ENCODE assay signal across 1 cellular context in the genomic region with DNA sequence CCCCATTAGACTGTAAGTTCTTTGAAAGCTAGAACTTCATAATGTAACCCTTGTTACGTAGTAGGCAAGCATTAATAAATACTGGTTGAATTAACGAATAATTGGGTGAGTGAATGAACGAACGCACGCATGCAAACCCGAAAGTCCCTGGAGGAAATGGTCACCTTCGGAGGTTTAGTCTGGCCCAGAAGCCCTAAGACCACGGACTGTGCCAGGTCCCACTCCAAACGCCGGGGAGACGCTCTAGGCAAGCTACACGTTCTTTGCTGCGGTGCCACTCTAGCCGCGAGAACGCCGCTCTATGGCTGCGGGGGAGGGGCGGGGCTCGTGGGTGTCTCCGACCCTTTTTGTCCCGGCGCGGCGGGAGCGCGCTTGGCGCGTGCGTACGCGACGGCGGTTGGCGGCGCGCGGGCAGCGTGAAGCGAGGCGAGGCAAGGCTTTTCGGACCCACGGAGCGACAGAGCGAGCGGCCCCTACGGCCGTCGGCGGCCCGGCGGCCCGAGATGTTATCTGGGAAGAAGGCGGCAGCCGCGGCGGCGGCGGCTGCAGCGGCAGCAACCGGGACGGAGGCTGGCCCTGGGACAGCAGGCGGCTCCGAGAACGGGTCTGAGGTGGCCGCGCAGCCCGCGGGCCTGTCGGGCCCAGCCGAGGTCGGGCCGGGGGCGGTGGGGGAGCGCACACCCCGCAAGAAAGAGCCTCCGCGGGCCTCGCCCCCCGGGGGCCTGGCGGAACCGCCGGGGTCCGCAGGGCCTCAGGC.
TF ChIP-seq lines count a peak whose summit lies in the region.

Gene KDM1A (plus strand): TSS at position 375 of the 757 bp plus-strand sequence. CDS start 129 bp downstream, at position 504.

TF ChIP-seq in K562, 482 proteins besides CTCF, POLR2A, EP300 and RAD21 (continued from another document and continues in another):
- TF ChIP-seq, protein P1, sequence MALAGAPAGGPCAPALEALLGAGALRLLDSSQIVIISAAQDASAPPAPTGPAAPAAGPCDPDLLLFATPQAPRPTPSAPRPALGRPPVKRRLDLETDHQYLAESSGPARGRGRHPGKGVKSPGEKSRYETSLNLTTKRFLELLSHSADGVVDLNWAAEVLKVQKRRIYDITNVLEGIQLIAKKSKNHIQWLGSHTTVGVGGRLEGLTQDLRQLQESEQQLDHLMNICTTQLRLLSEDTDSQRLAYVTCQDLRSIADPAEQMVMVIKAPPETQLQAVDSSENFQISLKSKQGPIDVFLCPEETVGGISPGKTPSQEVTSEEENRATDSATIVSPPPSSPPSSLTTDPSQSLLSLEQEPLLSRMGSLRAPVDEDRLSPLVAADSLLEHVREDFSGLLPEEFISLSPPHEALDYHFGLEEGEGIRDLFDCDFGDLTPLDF (CRISPR knock-in tag; IDR thresholded peaks at IDR 0.05) = peak; percentile 95
- TF ChIP-seq ZNF507 (tag; conservative IDR thresholded peaks at IDR 0.05) = no peak
- TF ChIP-seq POLR2G (IDR thresholded peaks at IDR 0.05; ENCODE audit: low read depth, low read length) = peak; percentile 96
- TF ChIP-seq KAT7 (CRISPR knock-in tag; IDR thresholded peaks at IDR 0.05; ENCODE audit: borderline replicate concordance) = peak; percentile 97; the same call in 1 of the 2 replicates
- TF ChIP-seq SP1 (CRISPR knock-in tag; IDR thresholded peaks at IDR 0.05) = peak; percentile 96
- 0 out of 2 replicates have a peak, but pooled peaks have one; percentile 1 for TF ChIP-seq MAFK (IDR thresholded peaks at IDR 0.05; ENCODE audit: low read length)
- TF ChIP-seq ZNF583 (CRISPR knock-in tag; IDR thresholded peaks at IDR 0.05) = 0 out of 2 replicates have a peak, but pooled peaks have one; percentile 35
- TF ChIP-seq BMI1 (IDR thresholded peaks at IDR 0.05; ENCODE audit: low read length) = 0 out of 2 replicates have a peak, but pooled peaks have one; percentile 47
- TF ChIP-seq E2F3 (CRISPR knock-in tag; IDR thresholded peaks at IDR 0.05) = 0 out of 2 replicates have a peak, but pooled peaks have one; percentile 78
- peak; percentile 81 for TF ChIP-seq BCOR (IDR thresholded peaks at IDR 0.05)
- TF ChIP-seq CLOCK (CRISPR knock-in tag; IDR thresholded peaks at IDR 0.05; ENCODE audit: borderline replicate concordance) = no peak
- peak; percentile 51; the same call in 1 of the 2 replicates for TF ChIP-seq ZNF668 (CRISPR knock-in tag; IDR thresholded peaks at IDR 0.05)
- 0 out of 4 replicates have a peak, but pooled peaks of 1 of the 2 experiments have one; percentile 52 for TF ChIP-seq CSDE1 (IDR thresholded peaks at IDR 0.05)
- TF ChIP-seq NFATC3 (IDR thresholded peaks at IDR 0.05) = 0 out of 2 replicates have a peak, but pooled peaks have one; percentile 38
- no peak for TF ChIP-seq U2AF2 (optimal IDR thresholded peaks at IDR 0.05; ENCODE audit: low read depth, low read length)
- peak; percentile 43; the same call in 1 of the 2 replicates for TF ChIP-seq MTA2 (IDR thresholded peaks at IDR 0.05; ENCODE audit: low read depth)
- TF ChIP-seq, protein P2, sequence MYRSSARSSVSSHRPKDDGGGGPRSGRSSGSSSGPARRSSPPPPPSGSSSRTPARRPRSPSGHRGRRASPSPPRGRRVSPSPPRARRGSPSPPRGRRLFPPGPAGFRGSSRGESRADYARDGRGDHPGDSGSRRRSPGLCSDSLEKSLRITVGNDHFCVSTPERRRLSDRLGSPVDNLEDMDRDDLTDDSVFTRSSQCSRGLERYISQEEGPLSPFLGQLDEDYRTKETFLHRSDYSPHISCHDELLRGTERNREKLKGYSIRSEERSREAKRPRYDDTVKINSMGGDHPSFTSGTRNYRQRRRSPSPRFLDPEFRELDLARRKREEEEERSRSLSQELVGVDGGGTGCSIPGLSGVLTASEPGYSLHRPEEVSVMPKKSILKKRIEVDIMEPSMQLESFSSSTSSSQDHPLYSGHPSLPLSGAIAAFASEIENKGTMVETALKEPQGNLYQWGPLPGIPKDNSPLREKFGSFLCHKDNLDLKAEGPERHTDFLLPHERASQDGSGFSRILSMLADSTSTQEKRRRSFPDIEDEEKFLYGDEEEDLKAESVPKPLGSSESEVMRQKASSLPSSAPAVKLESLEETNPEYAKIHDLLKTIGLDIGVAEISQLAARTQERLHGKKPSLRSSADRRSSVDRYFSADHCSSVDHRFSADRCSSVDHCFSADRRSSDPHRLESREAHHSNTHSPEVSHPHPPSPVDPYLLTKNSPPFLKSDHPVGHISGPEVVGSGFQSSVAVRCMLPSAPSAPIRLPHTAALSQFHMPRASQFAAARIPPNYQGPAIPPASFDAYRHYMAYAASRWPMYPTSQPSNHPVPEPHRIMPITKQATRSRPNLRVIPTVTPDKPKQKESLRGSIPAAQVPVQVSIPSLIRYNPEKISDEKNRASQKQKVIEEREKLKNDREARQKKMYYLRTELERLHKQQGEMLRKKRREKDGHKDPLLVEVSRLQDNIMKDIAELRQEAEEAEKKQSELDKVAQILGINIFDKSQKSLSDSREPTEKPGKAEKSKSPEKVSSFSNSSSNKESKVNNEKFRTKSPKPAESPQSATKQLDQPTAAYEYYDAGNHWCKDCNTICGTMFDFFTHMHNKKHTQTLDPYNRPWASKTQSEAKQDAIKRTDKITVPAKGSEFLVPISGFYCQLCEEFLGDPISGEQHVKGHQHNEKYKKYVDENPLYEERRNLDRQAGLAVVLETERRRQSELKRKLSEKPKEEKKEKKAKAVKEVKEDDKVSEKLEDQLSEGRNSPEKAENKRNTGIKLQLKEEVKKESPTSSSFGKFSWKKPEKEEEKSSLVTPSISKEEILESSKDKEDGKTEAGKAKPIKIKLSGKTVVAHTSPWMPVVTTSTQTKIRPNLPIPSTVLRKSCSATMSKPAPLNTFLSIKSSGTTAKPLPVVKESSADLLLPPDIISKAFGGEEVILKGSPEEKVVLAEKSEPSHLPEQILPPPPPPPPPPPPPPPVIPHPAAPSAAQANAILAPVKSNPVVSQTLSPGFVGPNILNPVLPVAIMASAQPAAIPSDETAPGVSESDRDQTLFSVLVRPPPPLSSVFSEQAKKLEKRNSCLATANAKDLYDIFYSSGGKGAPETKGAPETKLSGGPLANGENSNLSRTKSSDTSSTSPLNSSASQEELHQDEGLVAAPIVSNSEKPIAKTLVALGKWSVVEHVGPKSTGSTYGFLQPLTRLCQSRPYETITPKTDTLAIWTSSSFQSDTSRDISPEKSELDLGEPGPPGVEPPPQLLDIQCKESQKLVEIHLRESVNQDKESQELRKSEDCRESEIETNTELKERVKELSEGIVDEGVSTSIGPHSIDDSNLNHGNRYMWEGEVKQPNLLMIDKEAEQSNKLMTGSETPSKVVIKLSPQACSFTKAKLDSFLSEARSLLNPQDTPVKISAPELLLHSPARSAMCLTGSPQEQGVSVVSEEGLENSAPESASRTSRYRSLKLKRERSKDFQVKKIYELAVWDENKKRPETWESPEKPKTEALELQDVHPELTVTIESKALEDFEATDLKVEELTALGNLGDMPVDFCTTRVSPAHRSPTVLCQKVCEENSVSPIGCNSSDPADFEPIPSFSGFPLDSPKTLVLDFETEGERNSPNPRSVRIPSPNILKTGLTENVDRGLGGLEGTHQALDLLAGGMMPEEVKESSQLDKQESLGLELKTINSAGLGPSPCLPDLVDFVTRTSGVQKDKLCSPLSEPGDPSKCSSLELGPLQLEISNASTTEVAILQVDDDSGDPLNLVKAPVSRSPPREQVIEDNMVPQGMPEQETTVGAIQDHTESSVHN (IDR thresholded peaks at IDR 0.05; ENCODE audit: borderline replicate concordance in 1 of 2, low read depth in 1 of 2) = no peak
- TF ChIP-seq HNRNPH1 (optimal IDR thresholded peaks at IDR 0.05; ENCODE audit: low read depth, low read length) = no peak
- TF ChIP-seq, protein P3, sequence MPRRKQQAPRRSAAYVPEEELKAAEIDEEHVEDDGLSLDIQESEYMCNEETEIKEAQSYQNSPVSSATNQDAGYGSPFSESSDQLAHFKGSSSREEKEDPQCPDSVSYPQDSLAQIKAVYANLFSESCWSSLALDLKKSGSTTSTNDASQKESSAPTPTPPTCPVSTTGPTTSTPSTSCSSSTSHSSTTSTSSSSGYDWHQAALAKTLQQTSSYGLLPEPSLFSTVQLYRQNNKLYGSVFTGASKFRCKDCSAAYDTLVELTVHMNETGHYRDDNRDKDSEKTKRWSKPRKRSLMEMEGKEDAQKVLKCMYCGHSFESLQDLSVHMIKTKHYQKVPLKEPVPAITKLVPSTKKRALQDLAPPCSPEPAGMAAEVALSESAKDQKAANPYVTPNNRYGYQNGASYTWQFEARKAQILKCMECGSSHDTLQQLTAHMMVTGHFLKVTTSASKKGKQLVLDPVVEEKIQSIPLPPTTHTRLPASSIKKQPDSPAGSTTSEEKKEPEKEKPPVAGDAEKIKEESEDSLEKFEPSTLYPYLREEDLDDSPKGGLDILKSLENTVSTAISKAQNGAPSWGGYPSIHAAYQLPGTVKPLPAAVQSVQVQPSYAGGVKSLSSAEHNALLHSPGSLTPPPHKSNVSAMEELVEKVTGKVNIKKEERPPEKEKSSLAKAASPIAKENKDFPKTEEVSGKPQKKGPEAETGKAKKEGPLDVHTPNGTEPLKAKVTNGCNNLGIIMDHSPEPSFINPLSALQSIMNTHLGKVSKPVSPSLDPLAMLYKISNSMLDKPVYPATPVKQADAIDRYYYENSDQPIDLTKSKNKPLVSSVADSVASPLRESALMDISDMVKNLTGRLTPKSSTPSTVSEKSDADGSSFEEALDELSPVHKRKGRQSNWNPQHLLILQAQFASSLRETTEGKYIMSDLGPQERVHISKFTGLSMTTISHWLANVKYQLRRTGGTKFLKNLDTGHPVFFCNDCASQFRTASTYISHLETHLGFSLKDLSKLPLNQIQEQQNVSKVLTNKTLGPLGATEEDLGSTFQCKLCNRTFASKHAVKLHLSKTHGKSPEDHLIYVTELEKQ (CRISPR knock-in tag; IDR thresholded peaks at IDR 0.05) = no peak
- TF ChIP-seq ZNF57 (CRISPR knock-in tag; IDR thresholded peaks at IDR 0.05) = no peak
- no peak; a peak in 1 of 4 replicates for TF ChIP-seq SIX5 (IDR thresholded peaks at IDR 0.05; ENCODE audit: borderline replicate concordance in 1 of 2, insufficient read depth in 1 of 2, low read depth in 1 of 2, low read length in 2 of 2)
- TF ChIP-seq ZNF232 (CRISPR knock-in tag; IDR thresholded peaks at IDR 0.05) = peak; percentile 31; the same call in 1 of the 2 replicates
- peak; percentile 84 for TF ChIP-seq NR2C1 (IDR thresholded peaks at IDR 0.05)
- TF ChIP-seq NR2C1 (tag; IDR thresholded peaks at IDR 0.05) = peak; percentile 69; the same call in 1 of the 2 replicates
- peak; percentile 69 to 80 for TF ChIP-seq NONO (IDR thresholded peaks at IDR 0.05; ENCODE audit: low read depth in 2 of 2, low read length in 1 of 2)
- peak; percentile 92 for TF ChIP-seq TARDBP (IDR thresholded peaks at IDR 0.05)
- TF ChIP-seq UBTF (IDR thresholded peaks at IDR 0.05; ENCODE audit: borderline replicate concordance in 1 of 2, low read depth in 2 of 2, low read length in 2 of 2) = peak; percentile 58 to 82; a peak in 3 of 4 replicates
- no peak for TF ChIP-seq CEBPG (CRISPR knock-in tag; IDR thresholded peaks at IDR 0.05)
- TF ChIP-seq CEBPG (tag; conservative IDR thresholded peaks at IDR 0.05 in 1 of 2, IDR thresholded peaks at IDR 0.05 in 1 of 2) = 0 out of 4 replicates have a peak, but pooled peaks of 1 of the 2 experiments have one; percentile 5
- peak; percentile 78 for TF ChIP-seq PCBP1 (IDR thresholded peaks at IDR 0.05; ENCODE audit: low read depth, low read length, poor library complexity, severe bottlenecking)
- TF ChIP-seq HDAC1 (IDR thresholded peaks at IDR 0.05) = peak in 1 of 2 experiments; percentile 73; a peak in 2 of 4 replicates
- TF ChIP-seq KLF16 (IDR thresholded peaks at IDR 0.05) = no peak
- peak; percentile 81 for TF ChIP-seq ZNF511 (CRISPR knock-in tag; IDR thresholded peaks at IDR 0.05)
- TF ChIP-seq ERF (CRISPR knock-in tag; IDR thresholded peaks at IDR 0.05) = peak; percentile 82; the same call in 1 of the 2 replicates
- peak; percentile 90 for TF ChIP-seq LEF1 (IDR thresholded peaks at IDR 0.05)
- peak; percentile 58 for TF ChIP-seq RBM25 (IDR thresholded peaks at IDR 0.05; ENCODE audit: low read depth, low read length, severe bottlenecking)
- peak; percentile 91; the same call in 1 of the 2 replicates for TF ChIP-seq GATAD2A (IDR thresholded peaks at IDR 0.05)
- no peak for TF ChIP-seq ESRRB (CRISPR knock-in tag; IDR thresholded peaks at IDR 0.05; ENCODE audit: borderline replicate concordance)
- TF ChIP-seq GTF2F1 (IDR thresholded peaks at IDR 0.05; ENCODE audit: low read depth, low read length) = peak; percentile 90
- peak; percentile 77 for TF ChIP-seq CREB1 (IDR thresholded peaks at IDR 0.05)
- TF ChIP-seq CREB1 (CRISPR knock-in tag; IDR thresholded peaks at IDR 0.05) = peak; percentile 80
